Comparison of ENCODE assay signal across 1 cellular context in genomic region chr16:2710711-2711231, GRCh38.
TF ChIP-seq lines count a peak whose summit lies in the region.

No MANE protein-coding gene starts in this region.

TF ChIP-seq in HepG2, 621 proteins besides CTCF, POLR2A, EP300 and RAD21 (continued from another document):
- TF ChIP-seq RERE (CRISPR knock-in tag; IDR thresholded peaks at IDR 0.05; ENCODE audit: low read depth): no peak
TF ChIP-seq in HepG2: peak in this region for 3.
